In the genomic region with DNA sequence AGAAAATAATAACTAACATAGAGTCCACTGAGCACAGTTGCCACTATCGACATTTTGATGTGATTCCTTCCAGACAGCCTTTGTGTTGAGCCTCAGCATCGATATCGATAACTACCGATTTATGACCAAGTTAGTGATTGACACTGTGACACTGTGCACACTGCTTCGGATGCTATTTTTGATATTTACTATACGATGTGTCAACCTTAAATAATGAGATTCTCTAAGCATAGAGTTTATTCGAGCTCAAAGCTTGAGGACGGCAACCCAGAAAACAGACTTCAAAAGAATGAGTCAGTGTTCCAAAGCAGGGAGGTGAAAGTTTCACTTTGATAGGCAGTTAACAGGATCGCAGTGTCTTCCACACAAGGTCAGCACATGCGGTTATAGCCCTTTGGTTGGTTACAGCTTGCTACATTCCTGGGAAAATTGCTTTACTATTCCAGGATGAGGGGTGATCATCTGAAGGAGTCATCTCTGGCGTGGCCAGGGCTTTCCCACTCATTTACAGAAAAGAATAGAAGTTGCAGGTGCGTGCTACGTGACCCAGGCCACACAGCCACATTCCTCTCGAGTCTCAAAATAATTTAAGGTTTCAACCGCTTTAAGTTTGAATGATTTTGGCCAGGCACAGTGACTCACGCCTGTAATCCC, we compare ENCODE assay signal across 15 cellular contexts. TPM values are rescaled to one million over a fixed set of nuclear protein-coding genes. Genes with fewer than 3 reads are reported as not detected.
DNase-seq lines count a peak whose midpoint lies in the region; ATAC-seq, FAIRE-seq and TF ChIP-seq lines count a peak whose summit lies in the region.
"Had no signal": no experiment of that assay in that cellular context is flagged by ENCODE, and none has a peak within 500 bp of the region (broad histone marks: within the 10 kb centered on the region; RNA-seq: fewer than 3 reads in every experiment).

No MANE protein-coding gene starts in this region.

- H3K9me3 ChIP-seq in astrocyte (ENCODE audit: insufficient read depth, low read depth, low read length), result no peaks in the 10 kb centered on the region
- H3K9me3 ChIP-seq: thyroid gland had no signal

- DNase-seq in GM03348 (ENCODE audit: low spot score), result peak; percentile 45
- peak; percentile 38 for DNase-seq in LoVo (ENCODE audit: low spot score)
- DNase-seq in astrocyte (ENCODE audit: low read depth), result peak; percentile 93
- peak; percentile 84 for DNase-seq in kidney tubule cell (ENCODE audit: low spot score)
- no peak for DNase-seq in substantia nigra (lab: John Stamatoyannopoulos, UW)
- no peak for DNase-seq in KG1 (lab: John Stamatoyannopoulos, UW)
- DNase-seq: activated CD4-positive, CD25-positive, alpha-beta regulatory T cell treated with anti-CD3 and anti-CD28 coated beads, Interleukin-2, amount 50 U/mL, for 72 hours; CD8-positive, alpha-beta memory T cell; stimulated activated CD4-positive, alpha-beta T cell treated with anti-CD3 and anti-CD28 coated beads, Interleukin-12 subunit alpha, Interleukin-12 subunit beta, amount 100 ng/mL, for 4 hours; thyroid gland had no signal

- ATAC-seq in HG02884 (IDR thresholded peaks at IDR 0.05; ENCODE audit: unreplicated experiment) (no peak), HG02852 (IDR thresholded peaks at IDR 0.05; ENCODE audit: unreplicated experiment) (no peak)

- H3K27ac Mint-ChIP-seq in astrocyte (ENCODE audit: unreplicated experiment), result peak overlapping the region; percentile 41
- H3K27ac Mint-ChIP-seq: activated T-helper 1 cell treated with anti-CD3 and anti-CD28 coated beads, Interleukin-12 subunit alpha, Interleukin-12 subunit beta, Interleukin-2, Interleukin-4 antibody, amounts not matched to agents 30 ng/mL and 10 ng/mL and 1 ng/mL, durations not matched to agents 14 hours and 24 hours and 36 hours had no signal

- H3K4me2 ChIP-seq in astrocyte (ENCODE audit: low read length), result peak overlapping the region; percentile 48
- H3K4me2 ChIP-seq: neural progenitor cell had no signal

- H4K20me1 ChIP-seq in astrocyte (ENCODE audit: insufficient read depth, low read length), result no peaks in the 10 kb centered on the region

- H3K79me2 ChIP-seq in astrocyte (ENCODE audit: insufficient read depth, low read length), result no peaks in the 10 kb centered on the region

- H3K9me3 Mint-ChIP-seq in astrocyte (ENCODE audit: unreplicated experiment), result peaks cover 1% of the 10 kb centered on the region
- H3K9me3 Mint-ChIP-seq: activated T-helper 1 cell treated with anti-CD3 and anti-CD28 coated beads, Interleukin-12 subunit alpha, Interleukin-12 subunit beta, Interleukin-2, Interleukin-4 antibody, amounts not matched to agents 30 ng/mL and 10 ng/mL and 1 ng/mL, durations not matched to agents 14 hours and 24 hours and 36 hours; CD8-positive, alpha-beta memory T cell; neural progenitor cell had no signal

- TF ChIP-seq CTCF in astrocyte (IDR thresholded peaks at IDR 0.05; ENCODE audit: insufficient read depth, low read depth, low read length), result no peak

- no peaks in the 10 kb centered on the region for H3K27me3 ChIP-seq in astrocyte (ENCODE audit: insufficient read depth, low read length)
- H3K27me3 ChIP-seq: neural progenitor cell, thyroid gland had no signal

- no peaks in the 10 kb centered on the region for H3K36me3 ChIP-seq in astrocyte (ENCODE audit: insufficient read depth, low read length)
- H3K36me3 ChIP-seq: neural progenitor cell, thyroid gland had no signal

- H3K36me3 Mint-ChIP-seq in astrocyte (ENCODE audit: low read depth, unreplicated experiment), result peaks cover 2% of the 10 kb centered on the region
- H3K36me3 Mint-ChIP-seq: CD8-positive, alpha-beta memory T cell; neural progenitor cell had no signal

- H2AFZ ChIP-seq in astrocyte (ENCODE audit: low read depth, low read length), result no peak overlapping the region
- H2AFZ ChIP-seq: neural progenitor cell had no signal

- no peak overlapping the region for H3K9ac ChIP-seq in astrocyte (ENCODE audit: low read length)
- H3K9ac ChIP-seq: neural progenitor cell had no signal

- H3K4me3 ChIP-seq in astrocyte (ENCODE audit: insufficient read depth, low read depth, low read length), result no peak overlapping the region
- H3K4me3 ChIP-seq: neural progenitor cell, thyroid gland had no signal

- H3K4me1 ChIP-seq in astrocyte (ENCODE audit: insufficient read depth, low read length), result peaks cover 31% of the 10 kb centered on the region
- H3K4me1 ChIP-seq: neural progenitor cell had no signal

- peak; percentile 63 for FAIRE-seq in astrocyte (lab: Jason Lieb, UNC)
- FAIRE-seq: endometrium had no signal

- peaks cover 22% of the 10 kb centered on the region for H3K4me1 Mint-ChIP-seq in astrocyte (ENCODE audit: low read depth, unreplicated experiment)

- H3K27ac ChIP-seq in astrocyte (ENCODE audit: low read depth, low read length), result peak overlapping the region; percentile 32
- no peak overlapping the region for H3K27ac ChIP-seq in substantia nigra (ENCODE audit: low read depth, low read length, poor library complexity, severe bottlenecking)
- H3K27ac ChIP-seq: neural progenitor cell, thyroid gland had no signal

- no peak overlapping the region for H3K4me3 Mint-ChIP-seq in astrocyte (ENCODE audit: unreplicated experiment)
- H3K4me3 Mint-ChIP-seq: activated T-helper 1 cell treated with anti-CD3 and anti-CD28 coated beads, Interleukin-12 subunit alpha, Interleukin-12 subunit beta, Interleukin-2, Interleukin-4 antibody, amounts not matched to agents 30 ng/mL and 10 ng/mL and 1 ng/mL, durations not matched to agents 14 hours and 24 hours and 36 hours; neural progenitor cell had no signal

- peaks cover 31% of the 10 kb centered on the region for H3K27me3 Mint-ChIP-seq in astrocyte (ENCODE audit: low read depth, unreplicated experiment)
- H3K27me3 Mint-ChIP-seq: CD8-positive, alpha-beta memory T cell had no signal

RNA-seq across cellular contexts. Expression of a gene that starts 53.6 kb away (rescaled TPM):
- 26.0 and 27.2 TPM in 2 replicates for total RNA-seq in astrocyte

Comparison
In these comparisons a context has a peak if more than half of its experiments do, and no peak if none do; other contexts are left out.
1. DNase-seq: peak in GM03348 (single experiment), LoVo (single experiment), astrocyte (single experiment) and kidney tubule cell (single experiment); none in substantia nigra (0 of 49) and KG1 (single experiment).